In the genomic region with DNA sequence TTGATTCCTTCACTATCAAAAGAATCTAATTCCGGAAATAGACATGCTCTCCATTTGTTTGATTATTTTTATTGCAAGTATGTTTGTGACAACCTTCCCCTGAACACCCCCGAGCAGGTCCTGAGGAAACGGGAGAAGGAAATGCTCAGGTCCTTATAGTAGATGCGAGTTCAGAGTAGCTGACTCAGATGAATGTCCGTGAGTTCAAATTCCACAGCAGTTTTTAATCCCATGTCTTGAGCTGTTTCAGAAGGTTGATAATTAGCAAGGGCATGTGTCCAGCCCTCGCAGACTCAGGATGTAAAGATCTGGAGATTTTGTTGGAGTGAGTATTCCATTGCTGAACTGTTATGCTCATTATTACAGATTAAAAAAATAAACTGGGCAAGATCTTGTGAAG, we compare ENCODE assay signal across 10 cellular contexts.
DNase-seq lines count a peak whose midpoint lies in the region; ATAC-seq, FAIRE-seq and TF ChIP-seq lines count a peak whose summit lies in the region.
"Had no signal": no experiment of that assay in that cellular context is flagged by ENCODE, and none has a peak within 500 bp of the region (broad histone marks: within the 10 kb centered on the region; RNA-seq: fewer than 3 reads in every experiment).

No MANE protein-coding gene starts in this region.

- no peaks in the 10 kb centered on the region for H3K27me3 ChIP-seq in right cardiac atrium (ENCODE audit: control insufficient read depth, insufficient read depth)
- H3K27me3 ChIP-seq in bronchial epithelial cell (ENCODE audit: control insufficient read depth, insufficient read depth, low read length): no peaks in the 10 kb centered on the region
- H3K27me3 ChIP-seq in vagina: no peaks in the 10 kb centered on the region

- FAIRE-seq in bronchial epithelial cell (lab: Jason Lieb, UNC): no peak

- H3K27ac ChIP-seq in right cardiac atrium (ENCODE audit: low read length): peak overlapping the region; percentile 70
- peak overlapping the region; percentile 91 for H3K27ac ChIP-seq in mesodermal cell (ENCODE audit: low read depth, low read length, severe bottlenecking)
- H3K27ac ChIP-seq in vagina: peak overlapping the region; percentile 65

- 36% methylated on average over 6 of the region's 6 CpGs for WGBS in right cardiac atrium
- WGBS in mesodermal cell (ENCODE audit: insufficient coverage in 2 of 2), 2 experiments: 46% methylated on average over 4 of the region's 6 CpGs; no CpG with 5 or more reads in 1 of the 2 experiments

- H3K4me3 ChIP-seq in right cardiac atrium (ENCODE audit: low read length) (no peak overlapping the region), bronchial epithelial cell (ENCODE audit: low read depth, low read length) (no peak overlapping the region), mesodermal cell (ENCODE audit: extremely low read depth, insufficient read depth, low read length, poor library complexity, severe bottlenecking) (no peak overlapping the region), vagina (no peak overlapping the region)

- ATAC-seq in right cardiac atrium (peak in 1 of 2 donors; percentile 42), left cardiac atrium (no peak), GM18519 (IDR thresholded peaks at IDR 0.05; ENCODE audit: low FRiP score, unreplicated experiment) (no peak)

- no peaks in the 10 kb centered on the region for H3K9me3 ChIP-seq in right cardiac atrium (ENCODE audit: control insufficient read depth, low read length)
- H3K9me3 ChIP-seq in mesodermal cell (ENCODE audit: control insufficient read depth, low read length): no peaks in the 10 kb centered on the region
- no peaks in the 10 kb centered on the region for H3K9me3 ChIP-seq in vagina

- intact Hi-C loops in right cardiac atrium (cut with DNase I): no loop called here
- intact Hi-C loops in left cardiac atrium (cut with DNase I): no loop called here
- intact Hi-C loops in vagina (cut with DNase I): no loop called here

- H3K4me1 ChIP-seq in right cardiac atrium (ENCODE audit: control insufficient read depth, insufficient read depth, low read length): peaks cover 18% of the 10 kb centered on the region
- H3K4me1 ChIP-seq in mesodermal cell (ENCODE audit: control insufficient read depth, insufficient read depth, low read length, poor library complexity, severe bottlenecking): peaks cover 44% of the 10 kb centered on the region
- peaks cover 41% of the 10 kb centered on the region for H3K4me1 ChIP-seq in vagina

- TF ChIP-seq CTCF in bronchial epithelial cell (IDR thresholded peaks at IDR 0.05; ENCODE audit: insufficient read depth, low read length, severe bottlenecking) (no peak), vagina (IDR thresholded peaks at IDR 0.05) (no peak)

- no peak for DNase-seq in right cardiac atrium
- DNase-seq in left cardiac atrium: no peak
- DNase-seq in bronchial epithelial cell (ENCODE audit: low read depth): peak; percentile 74
- DNase-seq in vagina (ENCODE audit: extremely low spot score in 2 of 2): no peak
- DNase-seq in NCI-H2081 (lab: John Stamatoyannopoulos, UW): no peak
- DNase-seq in DMS153 treated with DMSO at 0.1 percent for 48 hours (lab: John Stamatoyannopoulos, UW; ENCODE audit: unreplicated experiment): no peak
- DNase-seq: effector CD4-positive, alpha-beta T cell; NCI-H1436 treated with DMSO at 0.1 percent for 48 hours had no signal

- no peak for TF ChIP-seq POLR2A in vagina (IDR thresholded peaks at IDR 0.05)

- H3K36me3 ChIP-seq in bronchial epithelial cell (ENCODE audit: control insufficient read depth, insufficient read depth, low read length): no peaks in the 10 kb centered on the region
- no peaks in the 10 kb centered on the region for H3K36me3 ChIP-seq in mesodermal cell (ENCODE audit: control insufficient read depth, insufficient read depth, low read length)
- no peaks in the 10 kb centered on the region for H3K36me3 ChIP-seq in vagina
